12 cellular contexts compared by ENCODE assay signal in the genomic region with DNA sequence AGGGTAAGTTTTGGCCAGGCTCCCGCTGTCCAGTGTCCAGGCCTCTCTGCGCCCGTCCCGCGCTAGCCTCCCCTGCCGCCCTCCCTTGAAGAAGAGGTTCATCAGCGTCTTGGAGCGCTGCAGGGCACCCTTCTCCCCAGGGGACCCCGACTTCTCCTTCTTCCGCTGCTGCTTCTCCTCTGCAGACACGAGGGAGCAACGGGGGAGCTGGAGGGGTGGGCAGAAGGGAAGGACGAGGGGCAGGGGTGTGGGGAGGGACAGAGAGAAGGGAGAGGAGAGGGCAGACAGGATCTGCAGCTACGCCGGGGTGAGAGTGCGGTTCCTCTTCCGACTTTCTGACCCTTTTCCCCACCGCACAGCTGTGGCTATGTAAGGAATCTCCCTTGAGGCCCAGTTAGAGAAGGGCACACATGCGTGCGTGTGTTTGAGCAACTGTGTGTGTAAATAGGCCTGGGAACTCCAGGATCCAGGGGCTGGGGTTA. TPM values are rescaled to one million over a fixed set of nuclear protein-coding genes. Genes with fewer than 3 reads are reported as not detected.
DNase-seq lines count a peak whose midpoint lies in the region; ATAC-seq and TF ChIP-seq lines count a peak whose summit lies in the region.
"Had no signal": no experiment of that assay in that cellular context is flagged by ENCODE, and none has a peak within 500 bp of the region (broad histone marks: within the 10 kb centered on the region; RNA-seq: fewer than 3 reads in every experiment).

No MANE protein-coding gene starts in this region.

- peaks cover 0 to 2% of the 10 kb centered on the region in 2 donors for H3K4me1 ChIP-seq in naive thymus-derived CD4-positive, alpha-beta T cell (ENCODE audit: control insufficient read depth in 2 of 2, insufficient read depth in 2 of 2, low read length in 2 of 2)

- CTCF ChIA-PET in naive thymus-derived CD4-positive, alpha-beta T cell (lab: Charles Lee), result interaction anchor here (1.0 to 2.4 kb wide), 3 partner anchors 14 to 42 kb away, joined by 3 to 12 read pairs (median 6); a partner anchor contains a TSS

- peaks cover 48 to 54% (median 53%) of the 10 kb centered on the region in 5 donors for H3K27me3 Mint-ChIP-seq in naive thymus-derived CD4-positive, alpha-beta T cell

- peaks cover 0 to 2% of the 10 kb centered on the region in 2 donors for H3K27me3 ChIP-seq in naive thymus-derived CD4-positive, alpha-beta T cell (ENCODE audit: control insufficient read depth in 2 of 2, insufficient read depth in 2 of 2, low read length in 2 of 2)

- no peak overlapping the region for H3K4me3 ChIP-seq in choroid plexus epithelial cell (ENCODE audit: low read depth, low read length)
- H3K4me3 ChIP-seq in naive thymus-derived CD4-positive, alpha-beta T cell (ENCODE audit: low read length), result no peak overlapping the region

- H3K27ac Mint-ChIP-seq in naive thymus-derived CD4-positive, alpha-beta T cell, result no peak overlapping the region
- H3K27ac Mint-ChIP-seq: activated CD4-positive, alpha-beta T cell treated with anti-CD3 and anti-CD28 coated beads for 36 hours; CD4-positive, CD25-positive, alpha-beta regulatory T cell; IgD-negative memory B cell had no signal

- H3K36me3 Mint-ChIP-seq in naive thymus-derived CD4-positive, alpha-beta T cell, result no peaks in the 10 kb centered on the region
- H3K36me3 Mint-ChIP-seq: CD4-positive, CD25-positive, alpha-beta regulatory T cell; IgD-negative memory B cell had no signal

- H3K4me1 Mint-ChIP-seq in naive thymus-derived CD4-positive, alpha-beta T cell, result peaks cover 3 to 22% (median 14%) of the 10 kb centered on the region in 7 donors

- H3K9me3 ChIP-seq in naive thymus-derived CD4-positive, alpha-beta T cell (ENCODE audit: control insufficient read depth in 2 of 3, low read length in 3 of 3), result no peaks in the 10 kb centered on the region
- H3K9me3 ChIP-seq: SK-N-SH had no signal

- H3K27ac ChIP-seq in naive thymus-derived CD4-positive, alpha-beta T cell (ENCODE audit: low read depth, low read length), result no peak overlapping the region

- H3K9me3 Mint-ChIP-seq in naive thymus-derived CD4-positive, alpha-beta T cell, result no peaks in the 10 kb centered on the region
- H3K9me3 Mint-ChIP-seq: IgD-negative memory B cell had no signal

- DNase-seq in NAMALWA (ENCODE audit: low spot score), result peak; percentile 47
- peak; percentile 85 for DNase-seq in choroid plexus epithelial cell (ENCODE audit: low read depth)
- DNase-seq in naive thymus-derived CD4-positive, alpha-beta T cell, result no peak
- DNase-seq in cerebellar cortex (ENCODE audit: low spot score), result no peak
- no peak for DNase-seq in OCI-M2 (lab: John Stamatoyannopoulos, UW; ENCODE audit: unreplicated experiment)

- no peaks in the 10 kb centered on the region for H3K36me3 ChIP-seq in naive thymus-derived CD4-positive, alpha-beta T cell (ENCODE audit: control insufficient read depth in 2 of 3, insufficient read depth in 3 of 3, low read length in 3 of 3)

- POLR2A ChIA-PET in naive thymus-derived CD4-positive, alpha-beta T cell (lab: Charles Lee), result interaction anchor here (0.6 to 1.3 kb wide), 2 partner anchors 13 to 342 kb away, joined by 3 read pairs; a partner anchor contains a TSS

- ATAC-seq in GM19438 (IDR thresholded peaks at IDR 0.05; ENCODE audit: low read depth, unreplicated experiment) (peak; percentile 15), HG02678 (IDR thresholded peaks at IDR 0.05; ENCODE audit: unreplicated experiment) (no peak), GM21528 (IDR thresholded peaks at IDR 0.05; ENCODE audit: low FRiP score, unreplicated experiment) (no peak)
- peak; percentile 34 for ATAC-seq in naive thymus-derived CD4-positive, alpha-beta T cell

- TF ChIP-seq CTCF in choroid plexus epithelial cell (conservative IDR thresholded peaks at IDR 0.05; ENCODE audit: low read depth, low read length), result no peak

- intact Hi-C loops in naive thymus-derived CD4-positive, alpha-beta T cell (cut with micrococcal nuclease), result loop anchor here in 1 of 2 donors (10.0 kb wide), 1 partner anchor 273 kb away; a partner anchor contains a TSS

- H3K4me3 Mint-ChIP-seq in naive thymus-derived CD4-positive, alpha-beta T cell, result no peak overlapping the region
- H3K4me3 Mint-ChIP-seq: activated CD4-positive, alpha-beta T cell treated with anti-CD3 and anti-CD28 coated beads for 36 hours; CD4-positive, CD25-positive, alpha-beta regulatory T cell had no signal

RNA-seq across cellular contexts. Expression of a gene that starts 12.8 kb away (rescaled TPM):
- 1 to 10 TPM in 3 of 5 experiments, under 1 TPM in 2; 0.65 to 2.8 (median 1.8) TPM for total RNA-seq in naive thymus-derived CD4-positive, alpha-beta T cell
- polyA plus RNA-seq in naive thymus-derived CD4-positive, alpha-beta T cell, result 1 to 10 TPM in 1 of 2 donors, under 1 TPM in 1; 0.71 to 1.1 TPM
- polyA plus RNA-seq: IgD-negative memory B cell had no signal

RNA-seq across cellular contexts. Expression of a gene that starts 12.9 kb away (rescaled TPM):
- 10 to 100 TPM; 33.7 to 90.4 (median 48.4) TPM for total RNA-seq in naive thymus-derived CD4-positive, alpha-beta T cell
- 10 to 100 TPM; 12.6 to 13.2 TPM for polyA plus RNA-seq in naive thymus-derived CD4-positive, alpha-beta T cell

RNA-seq across cellular contexts. Expression of a gene that starts 18.6 kb away (rescaled TPM):
- total RNA-seq in naive thymus-derived CD4-positive, alpha-beta T cell, result 10 to 100 TPM; 16.0 to 44.7 (median 25.5) TPM
- polyA plus RNA-seq in naive thymus-derived CD4-positive, alpha-beta T cell, result 10 to 100 TPM; 10.8 to 25.6 TPM

RNA-seq across cellular contexts. Expression of a gene that starts 30.8 kb away (rescaled TPM):
- total RNA-seq in naive thymus-derived CD4-positive, alpha-beta T cell, result 10 to 100 TPM in 3 of 5 experiments, 1 to 10 TPM in 2; 5.8 to 17.3 (median 14.8) TPM
- polyA plus RNA-seq in naive thymus-derived CD4-positive, alpha-beta T cell, result 10 to 100 TPM; 10.0 to 18.9 TPM

RNA-seq across cellular contexts. Expression of a gene that starts 30.9 kb away (rescaled TPM):
- total RNA-seq in naive thymus-derived CD4-positive, alpha-beta T cell, result 10 to 100 TPM; 35.8 to 74.5 (median 46.5) TPM
- polyA plus RNA-seq in naive thymus-derived CD4-positive, alpha-beta T cell, result 100 to 1,000 TPM; 143 to 149 TPM

Comparison
In these comparisons a context has a peak if more than half of its experiments do, and no peak if none do; other contexts are left out.
1. ATAC-seq: peak in GM19438 (single experiment) and naive thymus-derived CD4-positive, alpha-beta T cell (single experiment); none in HG02678 (single experiment) and GM21528 (single experiment).
2. DNase-seq: peak in NAMALWA (single experiment) and choroid plexus epithelial cell (single experiment); none in naive thymus-derived CD4-positive, alpha-beta T cell (0 of 9), cerebellar cortex (single experiment) and OCI-M2 (single experiment).